Comparison of ENCODE assay signal across 21 cellular contexts in genomic region chr10:127983701-127984100, GRCh38.
DNase-seq lines count a peak whose midpoint lies in the region; ATAC-seq and TF ChIP-seq lines count a peak whose summit lies in the region.
"Had no signal": no experiment of that assay in that cellular context is flagged by ENCODE, and none has a peak within 500 bp of the region (broad histone marks: within the 10 kb centered on the region; RNA-seq: fewer than 3 reads in every experiment).

No MANE protein-coding gene starts in this region.

- H3K27ac ChIP-seq in heart right ventricle = peak overlapping the region in 3 of 10 donors; percentile 22 to 88 (median 45)
- no peak overlapping the region for H3K27ac ChIP-seq in foreskin keratinocyte
- H3K27ac ChIP-seq in upper lobe of right lung = peak overlapping the region; percentile 38
- no peak overlapping the region for H3K27ac ChIP-seq in esophagus squamous epithelium
- H3K27ac ChIP-seq: brain microvascular endothelial cell, C4-2B, parathyroid adenoma, SK-N-MC, uterus had no signal

- TF ChIP-seq POLR2A in esophagus squamous epithelium (IDR thresholded peaks at IDR 0.05) = no peak

- H3K27me3 ChIP-seq in heart right ventricle (no peaks in the 10 kb centered on the region), foreskin keratinocyte (no peaks in the 10 kb centered on the region), upper lobe of right lung (no peaks in the 10 kb centered on the region), esophagus squamous epithelium (peaks cover 0 to 8% (median 0%) of the 10 kb centered on the region in 4 donors)
- H3K27me3 ChIP-seq: brain microvascular endothelial cell, MG63, uterus had no signal

- DNase-seq in heart right ventricle (peak; percentile 31 to 39), Right ventricle myocardium inferior (ENCODE audit: missing footprints) (no peak), RPMI8226 (peak; percentile 12), foreskin keratinocyte (no peak), upper lobe of right lung (no peak), posterior cingulate gyrus (no peak), esophagus squamous epithelium (lab: John Stamatoyannopoulos, UW) (no peak), SK-N-DZ (ENCODE audit: low spot score) (no peak)
- DNase-seq: brain microvascular endothelial cell; effector memory CD8-positive, alpha-beta T cell; GOT3; IMR-90; kidney glomerular epithelial cell; MG63; NCI-H1436; NCI-H510A treated with DMSO at 0.1 percent for 48 hours; uterus had no signal

- intact Hi-C loops in heart right ventricle (cut with DNase I) (no loop called here), Right ventricle myocardium inferior (cut with DNase I) (loop anchor here (2.0 kb wide), 1 partner anchor 17 kb away; no protein-coding TSS in a partner anchor), upper lobe of right lung (cut with DNase I) (no loop called here), posterior cingulate gyrus (cut with DNase I) (no loop called here), esophagus squamous epithelium (cut with DNase I) (no loop called here)

- 55 to 62% methylated on average over 11 of the region's 11 CpGs for WGBS in heart right ventricle, 2 donors
- 61 to 64% methylated on average over 11 of the region's 11 CpGs for WGBS in esophagus squamous epithelium, 2 donors

- H3K4me3 ChIP-seq in heart right ventricle (no peak overlapping the region), upper lobe of right lung (no peak overlapping the region), esophagus squamous epithelium (no peak overlapping the region)
- H3K4me3 ChIP-seq: MG63, SK-N-MC, uterus had no signal

- H3K9me3 ChIP-seq in heart right ventricle = peaks cover 0 to 18% (median 9%) of the 10 kb centered on the region in 11 donors
- H3K9me3 ChIP-seq in upper lobe of right lung = no peaks in the 10 kb centered on the region
- H3K9me3 ChIP-seq in esophagus squamous epithelium = peaks cover 0 to 17% (median 0%) of the 10 kb centered on the region in 3 donors
- H3K9me3 ChIP-seq: uterus had no signal

- no peak for TF ChIP-seq CTCF in heart right ventricle (IDR thresholded peaks at IDR 0.05)
- no peak for TF ChIP-seq CTCF in foreskin keratinocyte (conservative IDR thresholded peaks at IDR 0.05)
- no peak for TF ChIP-seq CTCF in upper lobe of right lung (IDR thresholded peaks at IDR 0.05)
- TF ChIP-seq CTCF in esophagus squamous epithelium (IDR thresholded peaks at IDR 0.05) = no peak

- H3K36me3 ChIP-seq in heart right ventricle = peaks cover 0 to 4% (median 0%) of the 10 kb centered on the region in 9 donors
- H3K36me3 ChIP-seq in upper lobe of right lung = no peaks in the 10 kb centered on the region
- no peaks in the 10 kb centered on the region for H3K36me3 ChIP-seq in esophagus squamous epithelium
- H3K36me3 ChIP-seq: MG63, uterus had no signal

- peak in 4 of 8 donors; percentile 28 to 56 (median 42) for ATAC-seq in heart right ventricle
- ATAC-seq in Right ventricle myocardium inferior = no peak
- ATAC-seq in foreskin keratinocyte = peak; percentile 55
- ATAC-seq in upper lobe of right lung = peak; percentile 49
- ATAC-seq: effector memory CD8-positive, alpha-beta T cell; sciatic nerve had no signal

- peaks cover 7 to 66% (median 35%) of the 10 kb centered on the region in 9 donors for H3K4me1 ChIP-seq in heart right ventricle
- H3K4me1 ChIP-seq in foreskin keratinocyte = no peaks in the 10 kb centered on the region
- H3K4me1 ChIP-seq in upper lobe of right lung = peaks cover 14% of the 10 kb centered on the region
- peaks cover 0 to 2% (median 0%) of the 10 kb centered on the region in 3 donors for H3K4me1 ChIP-seq in esophagus squamous epithelium
- H3K4me1 ChIP-seq: parathyroid adenoma, uterus had no signal

Comparison
In these comparisons a context has a peak if more than half of its experiments do, and no peak if none do; other contexts are left out.
1. DNase-seq: peak in heart right ventricle (2 of 2) and RPMI8226 (single experiment); none in Right ventricle myocardium inferior (single experiment), foreskin keratinocyte (0 of 2), upper lobe of right lung (single experiment), posterior cingulate gyrus (0 of 10), esophagus squamous epithelium (single experiment) and SK-N-DZ (single experiment).